ENCODE assay signal across 22 cellular contexts in the genomic region with DNA sequence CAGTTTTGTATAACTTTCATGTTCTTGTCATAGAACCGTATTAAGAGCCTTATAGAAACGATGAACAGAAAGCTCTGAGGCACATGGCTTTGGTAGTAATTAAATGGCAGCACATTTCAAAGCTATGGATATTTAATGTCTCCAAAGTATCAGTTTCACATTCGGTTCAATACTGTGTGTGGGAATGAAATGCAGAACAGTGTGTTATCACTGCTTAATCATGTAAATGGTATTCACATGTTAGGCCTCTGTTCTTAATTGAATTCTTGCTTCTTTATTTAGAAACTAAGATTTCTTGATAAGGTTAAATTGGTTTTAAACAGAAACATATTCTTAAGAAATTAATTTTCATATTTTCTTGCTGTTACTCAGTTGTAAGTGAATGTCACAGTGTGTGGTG.
DNase-seq lines count a peak whose midpoint lies in the region; ATAC-seq and TF ChIP-seq lines count a peak whose summit lies in the region.
"Had no signal": no experiment of that assay in that cellular context is flagged by ENCODE, and none has a peak within 500 bp of the region (broad histone marks: within the 10 kb centered on the region; RNA-seq: fewer than 3 reads in every experiment).

No MANE protein-coding gene starts in this region.

- DNase-seq in mammary epithelial cell (no peak), breast epithelium (ENCODE audit: low spot score in 2 of 2) (no peak), brain microvascular endothelial cell (peak; percentile 3), kidney tubule cell (ENCODE audit: low spot score) (peak; percentile 6), thoracic aorta (ENCODE audit: low spot score) (no peak), endothelial cell (ENCODE audit: low spot score) (no peak), NCI-H446 treated with DMSO at 0.1 percent for 48 hours (lab: John Stamatoyannopoulos, UW) (no peak)
- DNase-seq in activated T-cell treated with anti-CD3 and anti-CD28 coated beads, Interleukin-2, amount 50 U/mL, for 48 hours, result no peak
- DNase-seq: activated CD4-positive, alpha-beta T cell treated with anti-CD3 and anti-CD28 coated beads, Interleukin-2, amount 50 U/mL, for 1 hour; activated gamma-delta T cell treated with Interleukin-2 at 50 U/mL for 16 hours; amygdala; head of caudate nucleus; NCI-H1694; OCI-M1; SHP77 treated with DMSO at 0.1 percent for 48 hours; substantia nigra had no signal

- no peaks in the 10 kb centered on the region for H3K4me1 ChIP-seq in mammary epithelial cell (ENCODE audit: insufficient read depth, low read length)
- H3K4me1 ChIP-seq in breast epithelium, result no peaks in the 10 kb centered on the region
- peaks cover 0 to 12% of the 10 kb centered on the region in 2 donors for H3K4me1 ChIP-seq in thoracic aorta (ENCODE audit: control insufficient read depth in 1 of 2, low read depth in 2 of 2)
- H3K4me1 ChIP-seq: BLaER1 had no signal

- dilution Hi-C loops in mammary epithelial cell (cut with HindIII; ENCODE audit: low sequenced_read_pairs), result no loop called here

- H3K27me3 ChIP-seq in mammary epithelial cell (ENCODE audit: insufficient read depth, low read length) (no peaks in the 10 kb centered on the region), breast epithelium (no peaks in the 10 kb centered on the region), brain microvascular endothelial cell (replicated peaks) (no peaks in the 10 kb centered on the region), thoracic aorta (replicated peaks; ENCODE audit: insufficient read depth) (no peaks in the 10 kb centered on the region)
- H3K27me3 ChIP-seq: BLaER1, neutrophil had no signal

- H3K27ac Mint-ChIP-seq in endothelial cell (ENCODE audit: unreplicated experiment), result no peak overlapping the region
- H3K27ac Mint-ChIP-seq: T-helper 1 cell treated with Interleukin-12 subunit alpha and Interleukin-12 subunit beta and Interleukin-4 antibody, amounts not matched to agents 30 μg/mL and 1 μg/mL, for 36 hours had no signal

- no peaks in the 10 kb centered on the region for H3K36me3 ChIP-seq in mammary epithelial cell (ENCODE audit: insufficient read depth, low read length)
- no peaks in the 10 kb centered on the region for H3K36me3 ChIP-seq in breast epithelium
- no peaks in the 10 kb centered on the region for H3K36me3 ChIP-seq in brain microvascular endothelial cell (replicated peaks)
- no peaks in the 10 kb centered on the region for H3K36me3 ChIP-seq in thoracic aorta
- H3K36me3 ChIP-seq: BLaER1, neutrophil had no signal

- H3K9ac ChIP-seq in mammary epithelial cell (ENCODE audit: insufficient read depth, low read length), result no peak overlapping the region
- H3K9ac ChIP-seq: BLaER1 had no signal

- CTCF ChIA-PET in mammary epithelial cell (lab: Charles Lee; ENCODE audit: low non-redundant PET), result no interaction called here

- H3K4me1 Mint-ChIP-seq in endothelial cell (ENCODE audit: unreplicated experiment), result no peaks in the 10 kb centered on the region
- H3K4me1 Mint-ChIP-seq: central memory CD8-positive, alpha-beta T cell had no signal

- ATAC-seq in thoracic aorta (ENCODE audit: insufficient number of reproducible peaks, low FRiP score, low read depth), result no peak
- ATAC-seq: K562 had no signal

- H4K20me1 ChIP-seq in mammary epithelial cell (ENCODE audit: insufficient read depth, low read length), result no peaks in the 10 kb centered on the region
- H4K20me1 ChIP-seq: BLaER1 had no signal

- H3K4me3 Mint-ChIP-seq in endothelial cell (ENCODE audit: unreplicated experiment), result no peak overlapping the region
- H3K4me3 Mint-ChIP-seq: central memory CD8-positive, alpha-beta T cell; T-helper 1 cell treated with Interleukin-12 subunit alpha and Interleukin-12 subunit beta and Interleukin-4 antibody, amounts not matched to agents 30 μg/mL and 1 μg/mL, for 36 hours had no signal

- BruUV-seq in mammary epithelial cell (replicated peaks; lab: Mats Ljungman, UMichigan), result no TSS peak

- no peaks in the 10 kb centered on the region for H3K79me2 ChIP-seq in mammary epithelial cell (ENCODE audit: insufficient read depth, low read length)

- no peak overlapping the region for H3K27ac ChIP-seq in mammary epithelial cell (ENCODE audit: insufficient read depth, low read depth, low read length)
- H3K27ac ChIP-seq in breast epithelium, result no peak overlapping the region
- H3K27ac ChIP-seq in brain microvascular endothelial cell, result peak overlapping the region; percentile 56
- H3K27ac ChIP-seq in thoracic aorta, result no peak overlapping the region
- H3K27ac ChIP-seq: 22Rv1, BLaER1, neutrophil had no signal

- H3K9me3 Mint-ChIP-seq in endothelial cell (ENCODE audit: unreplicated experiment), result no peaks in the 10 kb centered on the region
- H3K9me3 Mint-ChIP-seq: T-helper 1 cell treated with Interleukin-12 subunit alpha and Interleukin-12 subunit beta and Interleukin-4 antibody, amounts not matched to agents 30 μg/mL and 1 μg/mL, for 36 hours had no signal

- intact Hi-C loops in mammary epithelial cell (cut with micrococcal nuclease), result no loop called here
- intact Hi-C loops in breast epithelium (cut with DNase I; ENCODE audit: low total_unique reads), result no loop called here

- H3K36me3 Mint-ChIP-seq in endothelial cell (ENCODE audit: low read depth, unreplicated experiment), result no peaks in the 10 kb centered on the region

- H3K4me3 ChIP-seq in mammary epithelial cell (replicated peaks in 1 of 3; ENCODE audit: insufficient read depth in 1 of 3, low read depth in 2 of 3, low read length in 3 of 3) (no peak overlapping the region), breast epithelium (no peak overlapping the region), brain microvascular endothelial cell (ENCODE audit: low read depth, low read length) (no peak overlapping the region), thoracic aorta (peak overlapping the region; percentile 7)
- H3K4me3 ChIP-seq: BLaER1, K562 had no signal

- no peak overlapping the region for H2AFZ ChIP-seq in mammary epithelial cell (ENCODE audit: low read depth, low read length)

- H3K4me2 ChIP-seq in mammary epithelial cell (ENCODE audit: insufficient read depth, low read depth, low read length), result peak overlapping the region; percentile 39
- H3K4me2 ChIP-seq: BLaER1 had no signal

- H3K9me3 ChIP-seq in mammary epithelial cell (replicated peaks; ENCODE audit: insufficient read depth, low read length) (no peaks in the 10 kb centered on the region), breast epithelium (no peaks in the 10 kb centered on the region), thoracic aorta (no peaks in the 10 kb centered on the region)
- H3K9me3 ChIP-seq: BLaER1, neutrophil had no signal

- H3K27me3 Mint-ChIP-seq in endothelial cell (ENCODE audit: unreplicated experiment), result no peaks in the 10 kb centered on the region
- H3K27me3 Mint-ChIP-seq: central memory CD8-positive, alpha-beta T cell had no signal

- no peak for TF ChIP-seq CTCF in mammary epithelial cell (conservative IDR thresholded peaks at IDR 0.05 in 1 of 2, IDR thresholded peaks at IDR 0.05 in 1 of 2; ENCODE audit: extremely low read depth in 1 of 2, insufficient read depth in 1 of 2, low read depth in 1 of 2, low read length in 2 of 2)
- no peak for TF ChIP-seq CTCF in breast epithelium (IDR thresholded peaks at IDR 0.05)
- no peak for TF ChIP-seq CTCF in brain microvascular endothelial cell (IDR thresholded peaks at IDR 0.05; ENCODE audit: low read depth, low read length, missing control alignments)
- no peak for TF ChIP-seq CTCF in thoracic aorta (IDR thresholded peaks at IDR 0.05)
- TF ChIP-seq CTCF in endothelial cell (IDR thresholded peaks at IDR 0.05; ENCODE audit: unreplicated experiment), result no peak

- 51% methylated on average over 3 of the region's 3 CpGs for WGBS in mammary epithelial cell (ENCODE audit: low coverage, missing lambda C conversion rate)

- in situ Hi-C loops in mammary epithelial cell (cut with MboI; ENCODE audit: low sequenced_read_pairs in 2 of 2) (loop anchor here in 1 of 2 donors (25.0 kb wide), 1 partner anchor 687 kb away; no protein-coding TSS in a partner anchor), brain microvascular endothelial cell (cut with HindIII; ENCODE audit: low pct_ligation_motif_present, low sequenced_read_pairs) (no loop called here)

- TF ChIP-seq POLR2A in breast epithelium (IDR thresholded peaks at IDR 0.05), result no peak

Comparison
In these comparisons a context has a peak if more than half of its experiments do, and no peak if none do; other contexts are left out.
1. DNase-seq: peak in brain microvascular endothelial cell (single experiment) and kidney tubule cell (single experiment); none in mammary epithelial cell (single experiment), breast epithelium (0 of 2), thoracic aorta (single experiment), endothelial cell (single experiment), activated T-cell treated with anti-CD3 and anti-CD28 coated beads, Interleukin-2, amount 50 U/mL, for 48 hours (0 of 2) and NCI-H446 treated with DMSO at 0.1 percent for 48 hours (single experiment).